14 cellular contexts compared by ENCODE assay signal in genomic region chr5:175202461-175203065, GRCh38.
DNase-seq lines count a peak whose midpoint lies in the region; TF ChIP-seq lines count a peak whose summit lies in the region.
"Had no signal": no experiment of that assay in that cellular context is flagged by ENCODE, and none has a peak within 500 bp of the region (broad histone marks: within the 10 kb centered on the region; RNA-seq: fewer than 3 reads in every experiment).

No MANE protein-coding gene starts in this region.

- intact Hi-C loops in stomach (cut with DNase I; ENCODE audit: low total_unique reads), result no loop called here

- WGBS in stomach, 5 donors, result 27 to 47% (median 40%) methylated on average over 4 of the region's 4 CpGs

- no peak for TF ChIP-seq EP300 in stomach (IDR thresholded peaks at IDR 0.05)

- H3K4me3 ChIP-seq in WERI-Rb-1 (ENCODE audit: low read depth, low read length) (no peak overlapping the region), stomach (no peak overlapping the region)
- H3K4me3 ChIP-seq: lung had no signal

- no peaks in the 10 kb centered on the region for H3K4me1 ChIP-seq in stomach

- TF ChIP-seq POLR2A in stomach (IDR thresholded peaks at IDR 0.05), result no peak

- peak; percentile 38 for DNase-seq in ELF-1 (ENCODE audit: low read depth, low spot score)
- peak; percentile 71 for DNase-seq in NCI-H1694 treated with DMSO at 0.1 percent for 48 hours (lab: John Stamatoyannopoulos, UW)
- peak; percentile 51 for DNase-seq in WERI-Rb-1
- peak; percentile 3 for DNase-seq in myocyte (ENCODE audit: low read depth)
- no peak for DNase-seq in 8988T
- no peak for DNase-seq in stomach
- DNase-seq in DMS114 treated with DMSO at 0.1 percent for 48 hours (lab: John Stamatoyannopoulos, UW; ENCODE audit: unreplicated experiment), result no peak
- DNase-seq in midbrain (lab: John Stamatoyannopoulos, UW), result no peak
- DNase-seq: activated naive CD8-positive, alpha-beta T cell treated with anti-CD3 and anti-CD28 coated beads, Interleukin-2, amount 10 ng/mL, durations not matched to agents 7 days and 5 days; dermis blood vessel endothelial cell; NK-92 treated with Interleukin-12 subunit alpha and Interleukin-12 subunit beta, amount 100 ng/mL, for 24 hours; stimulated activated naive CD8-positive, alpha-beta T cell treated with anti-CD3 and anti-CD28 coated beads, Interleukin-15, Interleukin-2, amounts not matched to agents 100 U/mL and 50 U/mL, for 24 hours; T-helper 2 cell had no signal

- H3K27ac ChIP-seq in WERI-Rb-1, result no peak overlapping the region
- no peak overlapping the region for H3K27ac ChIP-seq in stomach

- H3K9me3 ChIP-seq in WERI-Rb-1 (ENCODE audit: severe bottlenecking) (no peaks in the 10 kb centered on the region), stomach (no peaks in the 10 kb centered on the region)

- peaks cover 84% of the 10 kb centered on the region for H3K27me3 ChIP-seq in WERI-Rb-1 (ENCODE audit: insufficient read depth, low read depth, severe bottlenecking)
- no peaks in the 10 kb centered on the region for H3K27me3 ChIP-seq in stomach

- H3K36me3 ChIP-seq in WERI-Rb-1 (no peaks in the 10 kb centered on the region), stomach (no peaks in the 10 kb centered on the region)

- TF ChIP-seq CTCF in WERI-Rb-1 (IDR thresholded peaks at IDR 0.05; ENCODE audit: low read depth, low read length), result no peak
- no peak for TF ChIP-seq CTCF in stomach (IDR thresholded peaks at IDR 0.05)

Comparison
In these comparisons a context has a peak if more than half of its experiments do, and no peak if none do; other contexts are left out.
1. DNase-seq: peak in ELF-1 (single experiment), NCI-H1694 treated with DMSO at 0.1 percent for 48 hours (single experiment), WERI-Rb-1 (single experiment) and myocyte (single experiment); none in 8988T (single experiment), stomach (single experiment), DMS114 treated with DMSO at 0.1 percent for 48 hours (single experiment) and midbrain (single experiment).